Comparison of ENCODE assay signal across 25 cellular contexts in genomic region chr1:48223372-48224081, GRCh38. TPM values are rescaled to one million over a fixed set of nuclear protein-coding genes. Genes with fewer than 3 reads are reported as not detected.
DNase-seq lines count a peak whose midpoint lies in the region; ATAC-seq and TF ChIP-seq lines count a peak whose summit lies in the region.
"Had no signal": no experiment of that assay in that cellular context is flagged by ENCODE, and none has a peak within 500 bp of the region (broad histone marks: within the 10 kb centered on the region; RNA-seq: fewer than 3 reads in every experiment).

No MANE protein-coding gene starts in this region.

- H3K4me3 ChIP-seq in mucosa of descending colon (no peak overlapping the region), testis (no peak overlapping the region), upper lobe of right lung (no peak overlapping the region)
- H3K4me3 ChIP-seq in CD4-positive, alpha-beta memory T cell (ENCODE audit: low read length in 2 of 2) = no peak overlapping the region
- H3K4me3 ChIP-seq: left ventricle myocardium inferior had no signal

- intact Hi-C loops in mucosa of descending colon (cut with DNase I, micrococcal nuclease) = no loop called here
- intact Hi-C loops in testis (cut with DNase I; ENCODE audit: low total_unique reads) = no loop called here
- intact Hi-C loops in upper lobe of right lung (cut with DNase I) = no loop called here
- intact Hi-C loops in CD4-positive, alpha-beta memory T cell (cut with micrococcal nuclease) = no loop called here

- POLR2A ChIA-PET in CD4-positive, alpha-beta memory T cell (lab: Charles Lee; ENCODE audit: partially characterized antibody) = no interaction called here

- no peak overlapping the region for H3K27ac ChIP-seq in testis
- H3K27ac ChIP-seq in upper lobe of right lung = no peak overlapping the region
- no peak overlapping the region for H3K27ac ChIP-seq in CD4-positive, alpha-beta memory T cell (ENCODE audit: low read depth, low read length)
- H3K27ac ChIP-seq: KMS-11, left ventricle myocardium inferior had no signal

- H3K9me3 Mint-ChIP-seq in CD4-positive, alpha-beta memory T cell = no peaks in the 10 kb centered on the region
- H3K9me3 Mint-ChIP-seq: activated T-helper 17 cell treated with anti-CD3 and anti-CD28 coated beads, Interleukin-2, amount 50 U/mL, for 72 hours; effector memory CD8-positive, alpha-beta T cell; stimulated activated memory B cell treated with anti-CD40 and anti-IgM and Interleukin-4, amounts not matched to agents 10 μg/mL and 1 μg/mL and 100 μg/mL, for 72 hours had no signal

- in situ Hi-C loops in G401 (cut with HindIII; ENCODE audit: low sequenced_read_pairs) = no loop called here

- peaks cover 0 to 6% (median 4%) of the 10 kb centered on the region in 4 donors for H3K4me1 Mint-ChIP-seq in CD4-positive, alpha-beta memory T cell
- H3K4me1 Mint-ChIP-seq: activated T-helper 17 cell treated with anti-CD3 and anti-CD28 coated beads, Interleukin-2, amount 50 U/mL, for 72 hours; neural crest cell; stimulated activated memory B cell treated with anti-CD40 and anti-IgM and Interleukin-4, amounts not matched to agents 10 μg/mL and 1 μg/mL and 100 μg/mL, for 72 hours had no signal

- WGBS in testis, 2 donors = 60 to 69% methylated on average over 4 to 6 of the region's 6 CpGs

- DNase-seq in G401 (ENCODE audit: low spot score) = peak; percentile 46
- DNase-seq in NCI-H2196 treated with DMSO at 0.1 percent for 48 hours (lab: John Stamatoyannopoulos, UW; ENCODE audit: unreplicated experiment) = peak; percentile 24
- DNase-seq in cerebellum (ENCODE audit: low spot score) = peak; percentile 48
- DNase-seq in mucosa of descending colon = peak in 2 of 3 donors; percentile 50 to 65
- DNase-seq in testis = no peak
- DNase-seq in upper lobe of right lung = no peak
- no peak for DNase-seq in CD4-positive, alpha-beta memory T cell
- no peak for DNase-seq in NCI-H524 (lab: John Stamatoyannopoulos, UW)
- DNase-seq: activated CD4-positive, alpha-beta T cell treated with anti-CD3 and anti-CD28 coated beads for 48 hours; DMS79 treated with DMSO at 0.1 percent for 48 hours; effector memory CD8-positive, alpha-beta T cell; GOT3; left ventricle myocardium inferior; MV-4-11; NCI-H2227 treated with DMSO at 0.1 percent for 48 hours; stimulated activated CD4-positive, alpha-beta T cell treated with anti-CD3 and anti-CD28 coated beads, Interleukin-1b, Interleukin-23, amount 100 ng/mL, for 48 hours had no signal

- H3K9me3 ChIP-seq in mucosa of descending colon (no peaks in the 10 kb centered on the region), testis (no peaks in the 10 kb centered on the region), upper lobe of right lung (no peaks in the 10 kb centered on the region)
- H3K9me3 ChIP-seq in CD4-positive, alpha-beta memory T cell (ENCODE audit: control insufficient read depth in 1 of 2, low read length in 2 of 2) = no peaks in the 10 kb centered on the region
- H3K9me3 ChIP-seq: left ventricle myocardium inferior had no signal

- H3K27ac Mint-ChIP-seq in CD4-positive, alpha-beta memory T cell = no peak overlapping the region
- H3K27ac Mint-ChIP-seq: activated naive CD8-positive, alpha-beta T cell; activated T-helper 17 cell treated with anti-CD3 and anti-CD28 coated beads, Interleukin-2, amount 50 U/mL, for 72 hours; stimulated activated memory B cell treated with anti-CD40 and anti-IgM and Interleukin-4, amounts not matched to agents 10 μg/mL and 1 μg/mL and 100 μg/mL, for 72 hours had no signal

- H3K27me3 ChIP-seq in testis (no peaks in the 10 kb centered on the region), upper lobe of right lung (no peaks in the 10 kb centered on the region)
- no peaks in the 10 kb centered on the region for H3K27me3 ChIP-seq in CD4-positive, alpha-beta memory T cell (ENCODE audit: insufficient read depth, low read length)

- TF ChIP-seq CTCF in mucosa of descending colon (IDR thresholded peaks at IDR 0.05) (no peak), testis (IDR thresholded peaks at IDR 0.05) (no peak), upper lobe of right lung (IDR thresholded peaks at IDR 0.05) (no peak)

- CTCF ChIA-PET in CD4-positive, alpha-beta memory T cell (lab: Charles Lee; ENCODE audit: partially characterized antibody) = no interaction called here

- no peaks in the 10 kb centered on the region for H3K27me3 Mint-ChIP-seq in CD4-positive, alpha-beta memory T cell
- H3K27me3 Mint-ChIP-seq: activated naive CD8-positive, alpha-beta T cell; effector memory CD8-positive, alpha-beta T cell; stimulated activated memory B cell treated with anti-CD40 and anti-IgM and Interleukin-4, amounts not matched to agents 10 μg/mL and 1 μg/mL and 100 μg/mL, for 72 hours had no signal

- H3K4me1 ChIP-seq in mucosa of descending colon (ENCODE audit: low read depth) (peaks cover 11% of the 10 kb centered on the region), testis (no peaks in the 10 kb centered on the region), upper lobe of right lung (no peaks in the 10 kb centered on the region)
- H3K4me1 ChIP-seq in CD4-positive, alpha-beta memory T cell (ENCODE audit: insufficient read depth, low read length) = peaks cover 17% of the 10 kb centered on the region
- H3K4me1 ChIP-seq: left ventricle myocardium inferior had no signal

- no peaks in the 10 kb centered on the region for H3K36me3 Mint-ChIP-seq in CD4-positive, alpha-beta memory T cell
- H3K36me3 Mint-ChIP-seq: activated naive CD8-positive, alpha-beta T cell; stimulated activated memory B cell treated with anti-CD40 and anti-IgM and Interleukin-4, amounts not matched to agents 10 μg/mL and 1 μg/mL and 100 μg/mL, for 72 hours had no signal

- H3K36me3 ChIP-seq in mucosa of descending colon (ENCODE audit: low read depth) (no peaks in the 10 kb centered on the region), testis (ENCODE audit: low read depth, missing control alignments) (no peaks in the 10 kb centered on the region), upper lobe of right lung (no peaks in the 10 kb centered on the region)
- no peaks in the 10 kb centered on the region for H3K36me3 ChIP-seq in CD4-positive, alpha-beta memory T cell (ENCODE audit: insufficient read depth, low read length)
- H3K36me3 ChIP-seq: left ventricle myocardium inferior had no signal

- TF ChIP-seq POLR2A in testis (IDR thresholded peaks at IDR 0.05) = no peak

- ATAC-seq in mucosa of descending colon = peak; percentile 63
- no peak for ATAC-seq in upper lobe of right lung
- ATAC-seq: activated T-helper 17 cell treated with anti-CD3 and anti-CD28 coated beads, Interleukin-2, amount 50 U/mL, for 72 hours; effector memory CD8-positive, alpha-beta T cell; stimulated activated memory B cell treated with anti-CD40 and anti-IgM and Interleukin-4, amounts not matched to agents 10 μg/mL and 1 μg/mL and 100 μg/mL, for 72 hours had no signal

- no peak overlapping the region for H3K4me3 Mint-ChIP-seq in CD4-positive, alpha-beta memory T cell
- H3K4me3 Mint-ChIP-seq: activated naive CD8-positive, alpha-beta T cell; activated T-helper 17 cell treated with anti-CD3 and anti-CD28 coated beads, Interleukin-2, amount 50 U/mL, for 72 hours; effector memory CD8-positive, alpha-beta T cell; neural crest cell; stimulated activated memory B cell treated with anti-CD40 and anti-IgM and Interleukin-4, amounts not matched to agents 10 μg/mL and 1 μg/mL and 100 μg/mL, for 72 hours had no signal

RNA-seq across cellular contexts. Expression of gene SLC5A9, which starts 1.0 kb away (rescaled TPM):
- not detected in 2 replicates for total RNA-seq in G401 (2014; rRNA removed; shearing (Covaris generic))
- total RNA-seq in cerebellum (not detected), mucosa of descending colon (1 to 10 TPM in 2 of 3 donors, under 1 TPM in 1; 0.73 to 3.0 (median 2.4) TPM), testis (1 to 10 TPM; 1.4 to 3.0 TPM), upper lobe of right lung (4.7 TPM)
- polyA plus RNA-seq in testis (ENCODE audit: insufficient read depth, low read depth, low replicate concordance) = 2.3 TPM
- not detected for total RNA-seq in CD4-positive, alpha-beta memory T cell
- polyA plus RNA-seq in CD4-positive, alpha-beta memory T cell = not detected
- total RNA-seq: activated T-helper 17 cell treated with anti-CD3 and anti-CD28 coated beads, Interleukin-2, amount 50 U/mL, for 72 hours; astrocyte; chondrocyte; glomerular endothelial cell; neural crest cell; temporal lobe had no signal

Comparison
In these comparisons a context has a peak if more than half of its experiments do, and no peak if none do; other contexts are left out.
1. DNase-seq: peak in G401 (single experiment), NCI-H2196 treated with DMSO at 0.1 percent for 48 hours (single experiment), cerebellum (single experiment) and mucosa of descending colon (2 of 3); none in testis (single experiment), upper lobe of right lung (single experiment), CD4-positive, alpha-beta memory T cell (0 of 5) and NCI-H524 (0 of 2).